ENCODE assay signal across 27 cellular contexts in genomic region chr10:115409347-115409746, GRCh38.
"Had no signal": no experiment of that assay in that cellular context is flagged by ENCODE, and none has a peak within 500 bp of the region (broad histone marks: within the 10 kb centered on the region; RNA-seq: fewer than 3 reads in every experiment).

No MANE protein-coding gene starts in this region.

- H3K4me3 ChIP-seq: left lung, lower lobe of right lung, pancreas, prostate gland, skin epidermis, suprapubic skin, thoracic aorta, tibial artery, upper lobe of right lung had no signal

- ATAC-seq: left colon; left lung; lower lobe of right lung; naive thymus-derived CD8-positive, alpha-beta T cell; pancreas; right cardiac atrium; sciatic nerve; upper lobe of right lung had no signal

- H3K9me3 ChIP-seq: pancreas, prostate gland, thoracic aorta, tibial artery, upper lobe of right lung had no signal

- H3K4me1 ChIP-seq: left lung, lower lobe of right lung, pancreas, prostate gland, suprapubic skin, tibial artery, upper lobe of right lung had no signal

- DNase-seq: hippocampal formation; kidney; left colon; left lung; lower lobe of right lung; mammary epithelial cell; mesenchymal stem cell; naive thymus-derived CD8-positive, alpha-beta T cell; nucleus accumbens; pancreas; posterior cingulate gyrus; retina; right cardiac atrium; stimulated activated CD4-positive, alpha-beta T cell treated with anti-CD3 and anti-CD28 coated beads, Interleukin-12 subunit alpha, Interleukin-12 subunit beta, amount 100 ng/mL, for 4 hours; stimulated activated CD4-positive, alpha-beta T cell treated with anti-CD3 and anti-CD28 coated beads, Interleukin-15, amount 100 ng/mL, for 24 hours; stimulated activated CD4-positive, alpha-beta T cell treated with anti-CD3 and anti-CD28 coated beads, Interleukin-2, amount 100 ng/mL, for 24 hours; stimulated activated CD4-positive, alpha-beta T cell treated with anti-CD3 and anti-CD28 coated beads, Interleukin-4, amount 100 ng/mL, for 1 hour; stimulated activated naive CD4-positive, alpha-beta T cell; tibial artery; trophoblast cell; upper lobe of right lung had no signal

- H3K27ac ChIP-seq: left lung, lower lobe of right lung, pancreas, prostate gland, skin epidermis, suprapubic skin, thoracic aorta, tibial artery, upper lobe of right lung had no signal

- H3K36me3 ChIP-seq: left lung, lower lobe of right lung, pancreas, prostate gland, suprapubic skin, thoracic aorta, tibial artery, upper lobe of right lung had no signal

- FAIRE-seq: kidney, pancreas, urothelium cell line had no signal

- H3K27me3 ChIP-seq: left lung, pancreas, suprapubic skin, tibial artery, upper lobe of right lung had no signal
